ENCODE assay signal across 18 cellular contexts in genomic region chr20:1845701-1846100, GRCh38. TPM values are rescaled to one million over a fixed set of nuclear protein-coding genes. Genes with fewer than 3 reads are reported as not detected.
A peak's percentile ranks its signal among the peaks of the same experiment; 100 is the strongest.
DNase-seq lines count a peak whose midpoint lies in the region; ATAC-seq and TF ChIP-seq lines count a peak whose summit lies in the region.
"Had no signal": no experiment of that assay in that cellular context is flagged by ENCODE, and none has a peak within 500 bp of the region (broad histone marks: within the 10 kb centered on the region; RNA-seq: fewer than 3 reads in every experiment).

No MANE protein-coding gene starts in this region.

- H3K27me3 ChIP-seq in AG04450 (ENCODE audit: control insufficient read depth, insufficient read depth, low read length) (no peaks in the 10 kb centered on the region), HL-60 (ENCODE audit: insufficient read depth, poor library complexity, severe bottlenecking) (no peaks in the 10 kb centered on the region), lower lobe of right lung (ENCODE audit: low read depth) (peaks cover 8% of the 10 kb centered on the region)
- H3K27me3 ChIP-seq: SJSA1 had no signal

- H3K9me3 ChIP-seq in AG04450 (ENCODE audit: control insufficient read depth, insufficient read depth, low read length): no peaks in the 10 kb centered on the region
- H3K9me3 ChIP-seq in lower lobe of right lung: no peaks in the 10 kb centered on the region
- H3K9me3 ChIP-seq: SJSA1 had no signal

- H3K27ac Mint-ChIP-seq in naive B cell: peak overlapping the region in 5 of 6 donors; percentile 47 to 97 (median 93)

- intact Hi-C loops in lower lobe of right lung (cut with DNase I): no loop called here

- DNase-seq in AG04450 (ENCODE audit: low read depth, low spot score): no peak
- DNase-seq in HL-60 (ENCODE audit: low read depth in 1 of 2, low spot score in 1 of 2): no peak
- DNase-seq in cerebellar cortex (ENCODE audit: low spot score): peak; percentile 89
- no peak for DNase-seq in naive B cell
- no peak for DNase-seq in NOMO-1 treated with DMSO at 0.1 percent for 48 hours (lab: John Stamatoyannopoulos, UW; ENCODE audit: unreplicated experiment)
- no peak for DNase-seq in foreskin melanocyte
- DNase-seq in lower lobe of right lung: no peak
- DNase-seq: GF-D8, KBM-7, NCI-H1417, NCI-H1930, NCI-H748 treated with DMSO at 0.1 percent for 48 hours, PC-3 had no signal

- peak overlapping the region in 3 of 8 donors; percentile 27 to 69 (median 39) for H3K4me3 Mint-ChIP-seq in naive B cell

- no peaks in the 10 kb centered on the region for H3K36me3 ChIP-seq in lower lobe of right lung
- H3K36me3 ChIP-seq: HAP-1, SJSA1 had no signal

- POLR2A ChIA-PET in AG04450 (lab: Yijun Ruan, JAX): interaction anchor here (0.6 to 1.7 kb wide), 5 partner anchors 22 to 934 kb away, joined by 3 to 10 read pairs (median 3); no protein-coding TSS in a partner anchor

- peaks cover 0 to 12% (median 8%) of the 10 kb centered on the region in 7 donors for H3K9me3 Mint-ChIP-seq in naive B cell

- peaks cover 62 to 80% (median 78%) of the 10 kb centered on the region in 3 donors for H3K4me1 Mint-ChIP-seq in naive B cell

- H3K27me3 Mint-ChIP-seq in naive B cell: peaks cover 0 to 3% (median 2%) of the 10 kb centered on the region in 3 donors

- H3K27ac ChIP-seq in AG04450 (ENCODE audit: low read depth, low read length) (peak overlapping the region; percentile 75), HL-60 (replicated peaks) (peak overlapping the region; percentile 16; the same call in 1 of the 2 replicates), lower lobe of right lung (no peak overlapping the region)
- H3K27ac ChIP-seq: 22Rv1, RWPE1, SJSA1 had no signal

- H3K4me3 ChIP-seq in AG04450 (ENCODE audit: low read depth, low read length) (no peak overlapping the region), HL-60 (replicated peaks; ENCODE audit: insufficient read depth, low read length) (no peak overlapping the region), lower lobe of right lung (no peak overlapping the region)
- H3K4me3 ChIP-seq: HAP-1, SJSA1 had no signal

- TF ChIP-seq CTCF in AG04450 (IDR thresholded peaks at IDR 0.05; ENCODE audit: low read depth, low read length) (no peak), HL-60 (IDR thresholded peaks at IDR 0.05; ENCODE audit: insufficient read depth, low read length) (no peak), lower lobe of right lung (IDR thresholded peaks at IDR 0.05) (no peak)

- ATAC-seq in naive B cell (ENCODE audit: low read depth in 2 of 2): peak in 1 of 2 donors; percentile 4
- ATAC-seq in HG02642 (IDR thresholded peaks at IDR 0.05; ENCODE audit: poor library complexity, unreplicated experiment): no peak
- no peak for ATAC-seq in lower lobe of right lung
- ATAC-seq: PC-3 had no signal

- peaks cover 4 to 22% of the 10 kb centered on the region in 2 donors for H3K36me3 Mint-ChIP-seq in naive B cell

- CTCF ChIA-PET in AG04450 (lab: Charles Lee): no interaction called here

- H3K4me1 ChIP-seq in lower lobe of right lung: peaks cover 17% of the 10 kb centered on the region
- H3K4me1 ChIP-seq: HAP-1 had no signal

RNA-seq across cellular contexts. Expression of gene SIRPA, which starts 49.5 kb away (rescaled TPM):
- polyA plus RNA-seq in AG04450 (2011; rRNA removed): 21.2 and 27.7 TPM in 2 replicates
- polyA minus RNA-seq in AG04450 (2011; rRNA and poly(A)+ RNA removed): 15.5 and 20.6 TPM in 2 replicates
- polyA plus RNA-seq in naive B cell (ENCODE audit: low read depth in 6 of 6): under 1 TPM in 4 of 6 donors, not detected in 2; 0.24 to 0.44 (median 0.26) TPM
- total RNA-seq in lower lobe of right lung: 130 TPM

Comparison
In these comparisons a context has a peak if more than half of its experiments do, and no peak if none do; other contexts are left out.
1. RNA of gene SIRPA, which starts 49.5 kb away (polyA plus RNA-seq): 21.2 to 27.7 TPM in AG04450; 0.24 to 0.44 TPM in naive B cell; every median in the first group is over 10 times any median in the second.